Comparison of ENCODE assay signal across 1 cellular context in the genomic region with DNA sequence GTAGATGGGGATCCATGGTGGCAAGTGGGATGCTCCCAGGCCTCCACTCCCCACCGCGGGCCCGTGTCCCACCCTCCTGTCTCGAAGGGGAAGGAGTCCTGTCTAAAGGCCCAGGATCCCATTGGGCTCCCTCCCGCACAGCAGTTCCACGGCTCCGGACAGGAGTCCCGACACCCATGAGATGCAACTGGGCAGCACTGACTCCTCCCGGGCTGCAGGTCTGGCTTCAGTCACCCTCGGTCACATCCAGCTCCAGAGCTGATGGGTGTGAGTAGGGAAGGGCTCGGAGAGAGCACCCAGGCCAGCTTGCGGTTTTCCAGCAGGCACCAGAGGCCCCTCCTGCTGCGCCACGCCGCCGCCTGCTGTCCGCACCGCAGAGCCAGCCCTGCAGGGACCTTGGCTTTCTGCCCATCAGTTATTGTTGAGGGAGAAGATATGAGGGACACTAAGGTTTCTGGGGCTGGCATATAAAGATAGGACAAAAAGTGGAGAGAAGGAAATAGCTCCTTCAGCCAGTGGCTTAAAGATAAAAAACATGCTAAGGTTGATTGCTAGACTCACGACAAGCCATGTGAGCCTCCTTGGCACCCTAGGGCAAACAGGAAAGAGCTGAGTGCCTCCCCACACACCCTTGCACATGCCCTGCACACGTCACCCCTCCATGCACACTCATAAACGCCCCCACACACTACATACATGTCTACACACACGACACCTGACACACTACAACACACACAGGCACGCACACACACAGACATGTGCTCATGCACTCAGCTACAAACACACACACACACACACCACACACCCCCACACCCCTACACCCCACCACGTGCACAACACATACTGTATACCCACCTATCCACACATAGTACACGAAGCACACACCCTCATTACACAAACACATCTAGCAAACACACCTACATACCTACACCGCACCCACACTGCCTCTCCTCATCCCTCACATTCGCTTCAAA.
TF ChIP-seq lines count a peak whose summit lies in the region.

No MANE protein-coding gene starts in this region.

TF ChIP-seq in K562, 482 proteins besides CTCF, POLR2A, EP300 and RAD21 (continues in another document):
- TF ChIP-seq, protein P1, sequence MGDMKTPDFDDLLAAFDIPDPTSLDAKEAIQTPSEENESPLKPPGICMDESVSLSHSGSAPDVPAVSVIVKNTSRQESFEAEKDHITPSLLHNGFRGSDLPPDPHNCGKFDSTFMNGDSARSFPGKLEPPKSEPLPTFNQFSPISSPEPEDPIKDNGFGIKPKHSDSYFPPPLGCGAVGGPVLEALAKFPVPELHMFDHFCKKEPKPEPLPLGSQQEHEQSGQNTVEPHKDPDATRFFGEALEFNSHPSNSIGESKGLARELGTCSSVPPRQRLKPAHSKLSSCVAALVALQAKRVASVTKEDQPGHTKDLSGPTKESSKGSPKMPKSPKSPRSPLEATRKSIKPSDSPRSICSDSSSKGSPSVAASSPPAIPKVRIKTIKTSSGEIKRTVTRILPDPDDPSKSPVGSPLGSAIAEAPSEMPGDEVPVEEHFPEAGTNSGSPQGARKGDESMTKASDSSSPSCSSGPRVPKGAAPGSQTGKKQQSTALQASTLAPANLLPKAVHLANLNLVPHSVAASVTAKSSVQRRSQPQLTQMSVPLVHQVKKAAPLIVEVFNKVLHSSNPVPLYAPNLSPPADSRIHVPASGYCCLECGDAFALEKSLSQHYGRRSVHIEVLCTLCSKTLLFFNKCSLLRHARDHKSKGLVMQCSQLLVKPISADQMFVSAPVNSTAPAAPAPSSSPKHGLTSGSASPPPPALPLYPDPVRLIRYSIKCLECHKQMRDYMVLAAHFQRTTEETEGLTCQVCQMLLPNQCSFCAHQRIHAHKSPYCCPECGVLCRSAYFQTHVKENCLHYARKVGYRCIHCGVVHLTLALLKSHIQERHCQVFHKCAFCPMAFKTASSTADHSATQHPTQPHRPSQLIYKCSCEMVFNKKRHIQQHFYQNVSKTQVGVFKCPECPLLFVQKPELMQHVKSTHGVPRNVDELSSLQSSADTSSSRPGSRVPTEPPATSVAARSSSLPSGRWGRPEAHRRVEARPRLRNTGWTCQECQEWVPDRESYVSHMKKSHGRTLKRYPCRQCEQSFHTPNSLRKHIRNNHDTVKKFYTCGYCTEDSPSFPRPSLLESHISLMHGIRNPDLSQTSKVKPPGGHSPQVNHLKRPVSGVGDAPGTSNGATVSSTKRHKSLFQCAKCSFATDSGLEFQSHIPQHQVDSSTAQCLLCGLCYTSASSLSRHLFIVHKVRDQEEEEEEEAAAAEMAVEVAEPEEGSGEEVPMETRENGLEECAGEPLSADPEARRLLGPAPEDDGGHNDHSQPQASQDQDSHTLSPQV (IDR thresholded peaks at IDR 0.05): no peak
- no peak for TF ChIP-seq ZNF764 (CRISPR knock-in tag; IDR thresholded peaks at IDR 0.05; ENCODE audit: low read depth)
- peak; percentile 51; the same call in 1 of the 2 replicates for TF ChIP-seq SP1 (CRISPR knock-in tag; IDR thresholded peaks at IDR 0.05)
- TF ChIP-seq, protein P2, sequence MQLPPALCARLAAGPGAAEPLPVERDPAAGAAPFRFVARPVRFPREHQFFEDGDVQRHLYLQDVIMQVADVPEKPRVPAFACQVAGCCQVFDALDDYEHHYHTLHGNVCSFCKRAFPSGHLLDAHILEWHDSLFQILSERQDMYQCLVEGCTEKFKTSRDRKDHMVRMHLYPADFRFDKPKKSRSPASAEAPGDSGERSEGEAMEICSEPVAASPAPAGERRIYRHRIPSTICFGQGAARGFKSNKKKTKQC (CRISPR knock-in tag; IDR thresholded peaks at IDR 0.05): peak; percentile 28; the same call in 1 of the 2 replicates
- TF ChIP-seq ATF7 (IDR thresholded peaks at IDR 0.05): peak; percentile 79
- TF ChIP-seq ZNF551 (CRISPR knock-in tag; IDR thresholded peaks at IDR 0.05): no peak
- TF ChIP-seq KDM2B (CRISPR knock-in tag; IDR thresholded peaks at IDR 0.05): no peak
- no peak for TF ChIP-seq BCL6 (CRISPR knock-in tag; IDR thresholded peaks at IDR 0.05)
- TF ChIP-seq, protein P3, sequence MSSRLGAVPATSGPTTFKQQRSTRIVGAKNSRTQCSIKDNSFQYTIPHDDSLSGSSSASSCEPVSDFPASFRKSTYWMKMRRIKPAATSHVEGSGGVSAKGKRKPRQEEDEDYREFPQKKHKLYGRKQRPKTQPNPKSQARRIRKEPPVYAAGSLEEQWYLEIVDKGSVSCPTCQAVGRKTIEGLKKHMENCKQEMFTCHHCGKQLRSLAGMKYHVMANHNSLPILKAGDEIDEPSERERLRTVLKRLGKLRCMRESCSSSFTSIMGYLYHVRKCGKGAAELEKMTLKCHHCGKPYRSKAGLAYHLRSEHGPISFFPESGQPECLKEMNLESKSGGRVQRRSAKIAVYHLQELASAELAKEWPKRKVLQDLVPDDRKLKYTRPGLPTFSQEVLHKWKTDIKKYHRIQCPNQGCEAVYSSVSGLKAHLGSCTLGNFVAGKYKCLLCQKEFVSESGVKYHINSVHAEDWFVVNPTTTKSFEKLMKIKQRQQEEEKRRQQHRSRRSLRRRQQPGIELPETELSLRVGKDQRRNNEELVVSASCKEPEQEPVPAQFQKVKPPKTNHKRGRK (tag; IDR thresholded peaks at IDR 0.05): no peak
- TF ChIP-seq, protein P4, sequence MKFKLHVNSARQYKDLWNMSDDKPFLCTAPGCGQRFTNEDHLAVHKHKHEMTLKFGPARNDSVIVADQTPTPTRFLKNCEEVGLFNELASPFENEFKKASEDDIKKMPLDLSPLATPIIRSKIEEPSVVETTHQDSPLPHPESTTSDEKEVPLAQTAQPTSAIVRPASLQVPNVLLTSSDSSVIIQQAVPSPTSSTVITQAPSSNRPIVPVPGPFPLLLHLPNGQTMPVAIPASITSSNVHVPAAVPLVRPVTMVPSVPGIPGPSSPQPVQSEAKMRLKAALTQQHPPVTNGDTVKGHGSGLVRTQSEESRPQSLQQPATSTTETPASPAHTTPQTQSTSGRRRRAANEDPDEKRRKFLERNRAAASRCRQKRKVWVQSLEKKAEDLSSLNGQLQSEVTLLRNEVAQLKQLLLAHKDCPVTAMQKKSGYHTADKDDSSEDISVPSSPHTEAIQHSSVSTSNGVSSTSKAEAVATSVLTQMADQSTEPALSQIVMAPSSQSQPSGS (CRISPR knock-in tag; IDR thresholded peaks at IDR 0.05): no peak
- no peak for TF ChIP-seq ZFP36 (IDR thresholded peaks at IDR 0.05; ENCODE audit: low read depth, low read length, partially characterized antibody)
- no peak for TF ChIP-seq BDP1 (IDR thresholded peaks at IDR 0.05; ENCODE audit: insufficient read depth, insufficient read length)
- TF ChIP-seq ZNF146 (CRISPR knock-in tag; IDR thresholded peaks at IDR 0.05; ENCODE audit: unreplicated experiment): no peak
- TF ChIP-seq, protein P5, sequence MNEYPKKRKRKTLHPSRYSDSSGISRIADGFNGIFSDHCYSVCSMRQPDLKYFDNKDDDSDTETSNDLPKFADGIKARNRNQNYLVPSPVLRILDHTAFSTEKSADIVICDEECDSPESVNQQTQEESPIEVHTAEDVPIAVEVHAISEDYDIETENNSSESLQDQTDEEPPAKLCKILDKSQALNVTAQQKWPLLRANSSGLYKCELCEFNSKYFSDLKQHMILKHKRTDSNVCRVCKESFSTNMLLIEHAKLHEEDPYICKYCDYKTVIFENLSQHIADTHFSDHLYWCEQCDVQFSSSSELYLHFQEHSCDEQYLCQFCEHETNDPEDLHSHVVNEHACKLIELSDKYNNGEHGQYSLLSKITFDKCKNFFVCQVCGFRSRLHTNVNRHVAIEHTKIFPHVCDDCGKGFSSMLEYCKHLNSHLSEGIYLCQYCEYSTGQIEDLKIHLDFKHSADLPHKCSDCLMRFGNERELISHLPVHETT (CRISPR knock-in tag; conservative IDR thresholded peaks at IDR 0.05 in 1 of 2, IDR thresholded peaks at IDR 0.05 in 1 of 2): peak in 1 of 2 experiments; percentile 69; a peak in 1 of 4 replicates
- no peak for TF ChIP-seq HIVEP1 (CRISPR knock-in tag; IDR thresholded peaks at IDR 0.05)
- no peak for TF ChIP-seq ZNF253 (CRISPR knock-in tag; conservative IDR thresholded peaks at IDR 0.05)
- no peak for TF ChIP-seq ZNF165 (CRISPR knock-in tag; IDR thresholded peaks at IDR 0.05; ENCODE audit: borderline replicate concordance)
- TF ChIP-seq NCOR1 (IDR thresholded peaks at IDR 0.05): peak; percentile 95
- TF ChIP-seq ZNF121 (CRISPR knock-in tag; conservative IDR thresholded peaks at IDR 0.05): no peak
- no peak for TF ChIP-seq POLR2B (IDR thresholded peaks at IDR 0.05; ENCODE audit: low read depth, partially characterized antibody)
- no peak for TF ChIP-seq ETV6 (IDR thresholded peaks at IDR 0.05; ENCODE audit: borderline replicate concordance in 1 of 2, low read depth in 2 of 2, low read length in 1 of 2)
- TF ChIP-seq ETV6 (CRISPR knock-in tag; IDR thresholded peaks at IDR 0.05; ENCODE audit: borderline replicate concordance): no peak
- TF ChIP-seq, protein P6, sequence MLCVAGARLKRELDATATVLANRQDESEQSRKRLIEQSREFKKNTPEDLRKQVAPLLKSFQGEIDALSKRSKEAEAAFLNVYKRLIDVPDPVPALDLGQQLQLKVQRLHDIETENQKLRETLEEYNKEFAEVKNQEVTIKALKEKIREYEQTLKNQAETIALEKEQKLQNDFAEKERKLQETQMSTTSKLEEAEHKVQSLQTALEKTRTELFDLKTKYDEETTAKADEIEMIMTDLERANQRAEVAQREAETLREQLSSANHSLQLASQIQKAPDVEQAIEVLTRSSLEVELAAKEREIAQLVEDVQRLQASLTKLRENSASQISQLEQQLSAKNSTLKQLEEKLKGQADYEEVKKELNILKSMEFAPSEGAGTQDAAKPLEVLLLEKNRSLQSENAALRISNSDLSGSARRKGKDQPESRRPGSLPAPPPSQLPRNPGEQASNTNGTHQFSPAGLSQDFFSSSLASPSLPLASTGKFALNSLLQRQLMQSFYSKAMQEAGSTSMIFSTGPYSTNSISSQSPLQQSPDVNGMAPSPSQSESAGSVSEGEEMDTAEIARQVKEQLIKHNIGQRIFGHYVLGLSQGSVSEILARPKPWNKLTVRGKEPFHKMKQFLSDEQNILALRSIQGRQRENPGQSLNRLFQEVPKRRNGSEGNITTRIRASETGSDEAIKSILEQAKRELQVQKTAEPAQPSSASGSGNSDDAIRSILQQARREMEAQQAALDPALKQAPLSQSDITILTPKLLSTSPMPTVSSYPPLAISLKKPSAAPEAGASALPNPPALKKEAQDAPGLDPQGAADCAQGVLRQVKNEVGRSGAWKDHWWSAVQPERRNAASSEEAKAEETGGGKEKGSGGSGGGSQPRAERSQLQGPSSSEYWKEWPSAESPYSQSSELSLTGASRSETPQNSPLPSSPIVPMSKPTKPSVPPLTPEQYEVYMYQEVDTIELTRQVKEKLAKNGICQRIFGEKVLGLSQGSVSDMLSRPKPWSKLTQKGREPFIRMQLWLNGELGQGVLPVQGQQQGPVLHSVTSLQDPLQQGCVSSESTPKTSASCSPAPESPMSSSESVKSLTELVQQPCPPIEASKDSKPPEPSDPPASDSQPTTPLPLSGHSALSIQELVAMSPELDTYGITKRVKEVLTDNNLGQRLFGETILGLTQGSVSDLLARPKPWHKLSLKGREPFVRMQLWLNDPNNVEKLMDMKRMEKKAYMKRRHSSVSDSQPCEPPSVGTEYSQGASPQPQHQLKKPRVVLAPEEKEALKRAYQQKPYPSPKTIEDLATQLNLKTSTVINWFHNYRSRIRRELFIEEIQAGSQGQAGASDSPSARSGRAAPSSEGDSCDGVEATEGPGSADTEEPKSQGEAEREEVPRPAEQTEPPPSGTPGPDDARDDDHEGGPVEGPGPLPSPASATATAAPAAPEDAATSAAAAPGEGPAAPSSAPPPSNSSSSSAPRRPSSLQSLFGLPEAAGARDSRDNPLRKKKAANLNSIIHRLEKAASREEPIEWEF (CRISPR knock-in tag; IDR thresholded peaks at IDR 0.05): no peak; the same call in 1 of the 2 replicates
- TF ChIP-seq CCNT2 (IDR thresholded peaks at IDR 0.05; ENCODE audit: borderline replicate concordance, extremely low read depth, insufficient read length, low read depth, low read length): peak; percentile 98
- TF ChIP-seq, protein P7, sequence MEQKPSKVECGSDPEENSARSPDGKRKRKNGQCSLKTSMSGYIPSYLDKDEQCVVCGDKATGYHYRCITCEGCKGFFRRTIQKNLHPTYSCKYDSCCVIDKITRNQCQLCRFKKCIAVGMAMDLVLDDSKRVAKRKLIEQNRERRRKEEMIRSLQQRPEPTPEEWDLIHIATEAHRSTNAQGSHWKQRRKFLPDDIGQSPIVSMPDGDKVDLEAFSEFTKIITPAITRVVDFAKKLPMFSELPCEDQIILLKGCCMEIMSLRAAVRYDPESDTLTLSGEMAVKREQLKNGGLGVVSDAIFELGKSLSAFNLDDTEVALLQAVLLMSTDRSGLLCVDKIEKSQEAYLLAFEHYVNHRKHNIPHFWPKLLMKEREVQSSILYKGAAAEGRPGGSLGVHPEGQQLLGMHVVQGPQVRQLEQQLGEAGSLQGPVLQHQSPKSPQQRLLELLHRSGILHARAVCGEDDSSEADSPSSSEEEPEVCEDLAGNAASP (IDR thresholded peaks at IDR 0.05): no peak
- no peak for TF ChIP-seq PRMT5 (CRISPR knock-in tag; IDR thresholded peaks at IDR 0.05)
- no peak for TF ChIP-seq ZNF134 (CRISPR knock-in tag; conservative IDR thresholded peaks at IDR 0.05)
- TF ChIP-seq SIRT6 (IDR thresholded peaks at IDR 0.05; ENCODE audit: low read depth, low read length): no peak
- TF ChIP-seq GATA2 (CRISPR knock-in tag; IDR thresholded peaks at IDR 0.05): peak; percentile 98
- TF ChIP-seq JUNB (CRISPR knock-in tag; conservative IDR thresholded peaks at IDR 0.05): no peak
- 0 out of 2 replicates have a peak, but pooled peaks have one; percentile 34 for TF ChIP-seq ZEB2 (IDR thresholded peaks at IDR 0.05)
- TF ChIP-seq ZNF586 (CRISPR knock-in tag; conservative IDR thresholded peaks at IDR 0.05): no peak
- no peak for TF ChIP-seq HNRNPK (IDR thresholded peaks at IDR 0.05; ENCODE audit: low read depth, low read length, poor library complexity, severe bottlenecking)
- no peak for TF ChIP-seq ZNF668 (CRISPR knock-in tag; IDR thresholded peaks at IDR 0.05)
- TF ChIP-seq, protein P8, sequence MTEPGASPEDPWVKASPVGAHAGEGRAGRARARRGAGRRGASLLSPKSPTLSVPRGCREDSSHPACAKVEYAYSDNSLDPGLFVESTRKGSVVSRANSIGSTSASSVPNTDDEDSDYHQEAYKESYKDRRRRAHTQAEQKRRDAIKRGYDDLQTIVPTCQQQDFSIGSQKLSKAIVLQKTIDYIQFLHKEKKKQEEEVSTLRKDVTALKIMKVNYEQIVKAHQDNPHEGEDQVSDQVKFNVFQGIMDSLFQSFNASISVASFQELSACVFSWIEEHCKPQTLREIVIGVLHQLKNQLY (CRISPR knock-in tag; conservative IDR thresholded peaks at IDR 0.05): no peak
- no peak for TF ChIP-seq SAFB2 (IDR thresholded peaks at IDR 0.05; ENCODE audit: borderline replicate concordance, low read depth, low read length, severe bottlenecking)
- TF ChIP-seq ETV5 (CRISPR knock-in tag; IDR thresholded peaks at IDR 0.05; ENCODE audit: low read depth): peak; percentile 58; the same call in 1 of the 2 replicates
- TF ChIP-seq, protein P9, sequence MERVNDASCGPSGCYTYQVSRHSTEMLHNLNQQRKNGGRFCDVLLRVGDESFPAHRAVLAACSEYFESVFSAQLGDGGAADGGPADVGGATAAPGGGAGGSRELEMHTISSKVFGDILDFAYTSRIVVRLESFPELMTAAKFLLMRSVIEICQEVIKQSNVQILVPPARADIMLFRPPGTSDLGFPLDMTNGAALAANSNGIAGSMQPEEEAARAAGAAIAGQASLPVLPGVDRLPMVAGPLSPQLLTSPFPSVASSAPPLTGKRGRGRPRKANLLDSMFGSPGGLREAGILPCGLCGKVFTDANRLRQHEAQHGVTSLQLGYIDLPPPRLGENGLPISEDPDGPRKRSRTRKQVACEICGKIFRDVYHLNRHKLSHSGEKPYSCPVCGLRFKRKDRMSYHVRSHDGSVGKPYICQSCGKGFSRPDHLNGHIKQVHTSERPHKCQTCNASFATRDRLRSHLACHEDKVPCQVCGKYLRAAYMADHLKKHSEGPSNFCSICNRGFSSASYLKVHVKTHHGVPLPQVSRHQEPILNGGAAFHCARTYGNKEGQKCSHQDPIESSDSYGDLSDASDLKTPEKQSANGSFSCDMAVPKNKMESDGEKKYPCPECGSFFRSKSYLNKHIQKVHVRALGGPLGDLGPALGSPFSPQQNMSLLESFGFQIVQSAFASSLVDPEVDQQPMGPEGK (CRISPR knock-in tag; IDR thresholded peaks at IDR 0.05; ENCODE audit: borderline replicate concordance): no peak
